ENCODE assay signal across 13 cellular contexts in the genomic region with DNA sequence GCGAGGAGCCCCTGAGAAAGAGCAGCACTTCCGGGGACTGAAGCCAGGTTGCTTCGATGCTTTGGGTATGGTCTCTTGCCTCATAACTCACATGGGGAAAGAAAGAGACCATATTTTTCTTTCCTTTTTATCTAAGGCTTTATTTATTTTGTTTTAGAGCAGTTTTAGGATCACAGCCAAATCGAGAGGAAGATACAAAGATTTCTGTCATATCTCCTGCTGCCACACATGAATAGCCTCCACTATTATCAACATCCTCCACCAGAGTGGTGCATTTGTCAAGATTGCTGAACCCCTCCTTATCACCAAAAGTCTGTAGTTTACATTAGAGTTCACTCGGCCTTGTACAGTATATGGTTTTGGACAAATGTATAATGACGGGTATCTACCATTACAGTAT. TPM values are rescaled to one million over a fixed set of nuclear protein-coding genes. Genes with fewer than 3 reads are reported as not detected.
DNase-seq lines count a peak whose midpoint lies in the region; ATAC-seq and TF ChIP-seq lines count a peak whose summit lies in the region.
"Had no signal": no experiment of that assay in that cellular context is flagged by ENCODE, and none has a peak within 500 bp of the region (broad histone marks: within the 10 kb centered on the region; RNA-seq: fewer than 3 reads in every experiment).

No MANE protein-coding gene starts in this region.

- CTCF ChIA-PET in activated naive CD4-positive, alpha-beta T cell treated with anti-CD3 and anti-CD28 coated beads for 36 hours (lab: Charles Lee) = no interaction called here
- CTCF ChIA-PET in activated CD4-positive, alpha-beta memory T cell treated with anti-CD3 and anti-CD28 coated beads for 36 hours (lab: Charles Lee) = interaction anchor here (0.9 to 1.4 kb wide), 3 partner anchors 25 to 270 kb away, joined by 3 to 5 read pairs (median 4); no protein-coding TSS in a partner anchor
- CTCF ChIA-PET in Calu3 (lab: Charles Lee) = no interaction called here

- ATAC-seq in GM21528 (IDR thresholded peaks at IDR 0.05; ENCODE audit: low FRiP score, unreplicated experiment) = no peak
- ATAC-seq: left cardiac atrium had no signal

- intact Hi-C loops in activated naive CD4-positive, alpha-beta T cell treated with anti-CD3 and anti-CD28 coated beads for 36 hours (cut with micrococcal nuclease) = no loop called here
- intact Hi-C loops in activated CD4-positive, alpha-beta memory T cell treated with anti-CD3 and anti-CD28 coated beads for 36 hours (cut with micrococcal nuclease) = loop anchor here (10.0 kb wide), 1 partner anchor 377 kb away; no protein-coding TSS in a partner anchor
- intact Hi-C loops in Calu3 (cut with micrococcal nuclease; ENCODE audit: unreplicated experiment) = no loop called here

- peak overlapping the region; percentile 40 for H3K27ac ChIP-seq in substantia nigra (ENCODE audit: low read depth, low read length, poor library complexity, severe bottlenecking)
- H3K27ac ChIP-seq: right lobe of liver, uterus had no signal

- peaks cover 29% of the 10 kb centered on the region for H3K36me3 Mint-ChIP-seq in activated naive CD4-positive, alpha-beta T cell treated with anti-CD3 and anti-CD28 coated beads for 36 hours (ENCODE audit: low read depth)
- H3K36me3 Mint-ChIP-seq in activated CD4-positive, alpha-beta memory T cell treated with anti-CD3 and anti-CD28 coated beads for 36 hours = peaks cover 35% of the 10 kb centered on the region
- peaks cover 17% of the 10 kb centered on the region for H3K36me3 Mint-ChIP-seq in Calu3 (ENCODE audit: insufficient read depth, unreplicated experiment)

- peak overlapping the region; percentile 14 for H3K27ac Mint-ChIP-seq in activated naive CD4-positive, alpha-beta T cell treated with anti-CD3 and anti-CD28 coated beads for 36 hours
- peak overlapping the region; percentile 26 for H3K27ac Mint-ChIP-seq in activated CD4-positive, alpha-beta memory T cell treated with anti-CD3 and anti-CD28 coated beads for 36 hours
- H3K27ac Mint-ChIP-seq in Calu3 (ENCODE audit: unreplicated experiment) = no peak overlapping the region

- DNase-seq in activated naive CD4-positive, alpha-beta T cell treated with anti-CD3 and anti-CD28 coated beads for 36 hours = no peak
- no peak for DNase-seq in activated naive CD4-positive, alpha-beta T cell treated with anti-CD3 and anti-CD28 coated beads, Interleukin-2, amount 50 U/mL, for 16 hours
- DNase-seq in activated CD4-positive, alpha-beta memory T cell treated with anti-CD3 and anti-CD28 coated beads for 36 hours = no peak
- DNase-seq in choroid plexus epithelial cell (ENCODE audit: low read depth) (peak; percentile 56), substantia nigra (lab: John Stamatoyannopoulos, UW) (no peak), Calu3 (no peak), activated gamma-delta T cell (lab: John Stamatoyannopoulos, UW) (no peak)
- DNase-seq: COR-L47, left cardiac atrium, NCI-H1105 treated with DMSO at 0.1 percent for 48 hours, right lobe of liver, uterus had no signal

- POLR2A ChIA-PET in activated CD4-positive, alpha-beta memory T cell treated with anti-CD3 and anti-CD28 coated beads for 36 hours (lab: Charles Lee) = no interaction called here

- TF ChIP-seq CTCF in choroid plexus epithelial cell (conservative IDR thresholded peaks at IDR 0.05; ENCODE audit: low read depth, low read length) = no peak
- no peak for TF ChIP-seq CTCF in Calu3 (IDR thresholded peaks at IDR 0.05; ENCODE audit: unreplicated experiment)

- no TSS peak for BruUV-seq in Calu3 (replicated peaks; lab: Mats Ljungman, UMichigan)

- no peak overlapping the region for H3K4me3 ChIP-seq in choroid plexus epithelial cell (ENCODE audit: low read depth, low read length)
- H3K4me3 ChIP-seq: right lobe of liver, uterus had no signal

- H3K4me1 Mint-ChIP-seq in activated naive CD4-positive, alpha-beta T cell treated with anti-CD3 and anti-CD28 coated beads for 36 hours (ENCODE audit: low read depth) = peaks cover 53% of the 10 kb centered on the region
- H3K4me1 Mint-ChIP-seq in activated CD4-positive, alpha-beta memory T cell treated with anti-CD3 and anti-CD28 coated beads for 36 hours (ENCODE audit: low read depth) = peaks cover 69% of the 10 kb centered on the region
- no peaks in the 10 kb centered on the region for H3K4me1 Mint-ChIP-seq in Calu3 (ENCODE audit: low read depth, unreplicated experiment)

- no peak overlapping the region for H3K4me3 Mint-ChIP-seq in activated naive CD4-positive, alpha-beta T cell treated with anti-CD3 and anti-CD28 coated beads for 36 hours
- no peak overlapping the region for H3K4me3 Mint-ChIP-seq in activated CD4-positive, alpha-beta memory T cell treated with anti-CD3 and anti-CD28 coated beads for 36 hours
- no peak overlapping the region for H3K4me3 Mint-ChIP-seq in Calu3 (ENCODE audit: low read depth, unreplicated experiment)

- no peaks in the 10 kb centered on the region for H3K9me3 Mint-ChIP-seq in activated naive CD4-positive, alpha-beta T cell treated with anti-CD3 and anti-CD28 coated beads for 36 hours
- no peaks in the 10 kb centered on the region for H3K9me3 Mint-ChIP-seq in activated CD4-positive, alpha-beta memory T cell treated with anti-CD3 and anti-CD28 coated beads for 36 hours
- no peaks in the 10 kb centered on the region for H3K9me3 Mint-ChIP-seq in Calu3 (ENCODE audit: low read depth, unreplicated experiment)

- H3K27me3 Mint-ChIP-seq in activated naive CD4-positive, alpha-beta T cell treated with anti-CD3 and anti-CD28 coated beads for 36 hours (ENCODE audit: low read depth) = no peaks in the 10 kb centered on the region
- H3K27me3 Mint-ChIP-seq in activated CD4-positive, alpha-beta memory T cell treated with anti-CD3 and anti-CD28 coated beads for 36 hours = no peaks in the 10 kb centered on the region
- no peaks in the 10 kb centered on the region for H3K27me3 Mint-ChIP-seq in Calu3 (ENCODE audit: unreplicated experiment)

RNA-seq across cellular contexts. Expression of a gene that starts 24.2 kb away (rescaled TPM):
- 100 to 1,000 TPM; 125 to 129 TPM for total RNA-seq in activated naive CD4-positive, alpha-beta T cell treated with anti-CD3 and anti-CD28 coated beads for 36 hours
- 100 to 1,000 TPM; 143 to 146 TPM for total RNA-seq in activated CD4-positive, alpha-beta memory T cell treated with anti-CD3 and anti-CD28 coated beads for 36 hours
- 89.0 and 96.3 TPM in 2 replicates for total RNA-seq in Calu3 (2022)

RNA-seq across cellular contexts. Expression of a gene that starts 48.3 kb away (rescaled TPM):
- total RNA-seq in activated naive CD4-positive, alpha-beta T cell treated with anti-CD3 and anti-CD28 coated beads for 36 hours = 10 to 100 TPM; 65.7 to 66.4 TPM
- 10 to 100 TPM; 53.2 to 55.4 TPM for total RNA-seq in activated CD4-positive, alpha-beta memory T cell treated with anti-CD3 and anti-CD28 coated beads for 36 hours
- 70.6 and 83.3 TPM in 2 replicates for total RNA-seq in Calu3 (2022)
